ENCODE assay signal across 31 cellular contexts in the genomic region with DNA sequence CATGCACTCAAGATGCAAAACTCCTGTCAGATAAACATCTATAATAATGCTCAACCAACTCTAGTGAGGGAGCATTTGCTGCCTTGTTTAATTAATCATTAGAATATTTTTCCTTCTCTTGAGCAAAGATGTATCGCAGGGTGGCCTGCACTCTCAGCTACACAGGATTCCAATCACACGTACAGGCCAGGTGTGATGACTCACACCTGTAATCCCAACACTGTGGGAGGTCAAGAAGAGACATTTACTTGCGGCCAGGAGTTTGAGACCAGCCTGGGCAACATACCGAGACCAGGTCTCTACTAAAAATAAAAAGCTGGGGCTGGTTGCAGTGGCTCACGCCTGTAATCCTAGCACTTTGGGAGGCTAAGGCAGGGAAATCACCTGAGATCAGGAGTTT.
"Had no signal": no experiment of that assay in that cellular context is flagged by ENCODE, and none has a peak within 500 bp of the region (broad histone marks: within the 10 kb centered on the region; RNA-seq: fewer than 3 reads in every experiment).

No MANE protein-coding gene starts in this region.

- H3K9me3 ChIP-seq: body of pancreas had no signal

- H3K27me3 Mint-ChIP-seq: activated B cell treated with CpG ODN at 0.5 μM for 24 hours; activated CD4-positive, alpha-beta memory T cell treated with anti-CD3 and anti-CD28 coated beads for 36 hours; activated CD8-positive, alpha-beta memory T cell treated with anti-CD3 and anti-CD28 coated beads, Interleukin-2, amount 10 ng/mL, durations not matched to agents 7 days and 5 days; activated T-helper 17 cell treated with anti-CD3 and anti-CD28 coated beads, Interleukin-2, amount 50 U/mL, for 72 hours; IgD-negative memory B cell had no signal

- H3K27ac Mint-ChIP-seq: activated B cell treated with CpG ODN at 0.5 μM for 24 hours; activated CD4-positive, alpha-beta memory T cell treated with anti-CD3 and anti-CD28 coated beads for 36 hours; activated CD8-positive, alpha-beta memory T cell treated with anti-CD3 and anti-CD28 coated beads, Interleukin-2, amount 10 ng/mL, durations not matched to agents 7 days and 5 days; activated T-cell treated with anti-CD3 and anti-CD28 coated beads, Interleukin-2, amount 50 U/mL, for 72 hours; activated T-helper 17 cell treated with anti-CD3 and anti-CD28 coated beads, Interleukin-2, amount 50 U/mL, for 72 hours had no signal

- H3K9me3 Mint-ChIP-seq: activated T-helper 17 cell treated with anti-CD3 and anti-CD28 coated beads, Interleukin-2, amount 50 U/mL, for 72 hours had no signal

- H3K4me3 Mint-ChIP-seq: activated B cell treated with CpG ODN at 0.5 μM for 24 hours; activated CD4-positive, alpha-beta memory T cell treated with anti-CD3 and anti-CD28 coated beads for 36 hours; activated CD8-positive, alpha-beta memory T cell treated with anti-CD3 and anti-CD28 coated beads, Interleukin-2, amount 10 ng/mL, durations not matched to agents 7 days and 5 days; activated T-cell treated with anti-CD3 and anti-CD28 coated beads, Interleukin-2, amount 50 U/mL, for 72 hours; activated T-helper 17 cell treated with anti-CD3 and anti-CD28 coated beads, Interleukin-2, amount 50 U/mL, for 72 hours; IgD-negative memory B cell had no signal

- DNase-seq: activated B cell treated with CpG ODN at 0.5 μM for 24 hours; activated CD4-positive, alpha-beta memory T cell treated with anti-CD3 and anti-CD28 coated beads for 36 hours; activated CD4-positive, alpha-beta T cell treated with anti-CD3 and anti-CD28 coated beads for 4 hours; activated CD4-positive, alpha-beta T cell treated with anti-CD3 and anti-CD28 coated beads, Interleukin-2, amount 50 U/mL, for 1 hour; activated CD4-positive, CD25-positive, alpha-beta regulatory T cell treated with anti-CD3 and anti-CD28 coated beads, Interleukin-2, amount 50 U/mL, for 72 hours; activated CD8-positive, alpha-beta memory T cell treated with anti-CD3 and anti-CD28 coated beads, Interleukin-2, amount 10 ng/mL, durations not matched to agents 7 days and 5 days; activated effector memory CD4-positive, alpha-beta T cell treated with anti-CD3 and anti-CD28 coated beads, Interleukin-2, amount 50 U/mL, for 16 hours; activated naive CD4-positive, alpha-beta T cell; activated naive CD4-positive, alpha-beta T cell treated with anti-CD3 and anti-CD28 coated beads, Interleukin-2, amount 50 U/mL, for 16 hours; activated T-cell treated with anti-CD3 and anti-CD28 coated beads, Interleukin-2, amount 50 U/mL, for 1 hour; activated T-cell treated with anti-CD3 and anti-CD28 coated beads, Interleukin-2, amount 50 U/mL, for 72 hours; body of pancreas; Karpas-422; KBM-7; NCI-H1105; NCI-H1417 treated with DMSO at 0.1 percent for 48 hours; NCI-H187 treated with DMSO at 0.1 percent for 48 hours; NCI-H2081; NCI-H2171 treated with DMSO at 0.1 percent for 48 hours; NCI-H2227 treated with DMSO at 0.1 percent for 48 hours; NCI-H446; NCI-H524; SHP77; SJCRH30; T-helper 9 cell had no signal

- H3K27ac ChIP-seq: adrenal gland, body of pancreas, breast epithelium, SJCRH30, SK-N-MC, VCaP had no signal

- ATAC-seq: activated CD8-positive, alpha-beta memory T cell treated with anti-CD3 and anti-CD28 coated beads, Interleukin-2, amount 10 ng/mL, durations not matched to agents 7 days and 5 days; activated T-cell treated with anti-CD3 and anti-CD28 coated beads, Interleukin-2, amount 50 U/mL, for 72 hours; activated T-helper 17 cell treated with anti-CD3 and anti-CD28 coated beads, Interleukin-2, amount 50 U/mL, for 72 hours; body of pancreas had no signal

- H3K4me1 ChIP-seq: adrenal gland, body of pancreas, breast epithelium, SJCRH30 had no signal

- H3K27me3 ChIP-seq: adrenal gland, body of pancreas, breast epithelium, SJCRH30 had no signal
